Comparison of ENCODE assay signal across 29 cellular contexts in the genomic region with DNA sequence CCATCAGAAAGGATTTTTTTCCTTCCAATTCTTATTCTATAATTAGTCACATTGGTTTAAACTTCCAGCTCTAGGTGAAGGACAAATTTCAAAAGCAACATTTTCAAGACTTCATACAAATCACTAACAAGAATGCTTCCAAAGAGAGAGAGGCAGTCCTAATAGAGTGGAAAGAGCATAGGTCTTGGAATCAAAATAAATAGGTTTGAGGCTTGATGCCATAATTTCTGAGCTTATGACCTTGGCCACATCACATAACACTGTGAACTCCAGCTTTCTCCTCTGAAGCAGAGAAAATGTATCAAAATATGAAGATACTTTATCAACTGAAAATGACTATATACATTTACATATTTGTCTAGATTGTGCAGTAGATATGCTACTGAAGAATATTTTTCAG.
"Had no signal": no experiment of that assay in that cellular context is flagged by ENCODE, and none has a peak within 500 bp of the region (broad histone marks: within the 10 kb centered on the region; RNA-seq: fewer than 3 reads in every experiment).

No MANE protein-coding gene starts in this region.

- H3K4me3 ChIP-seq: colonic mucosa, coronary artery, dorsolateral prefrontal cortex, esophagus muscularis mucosa, esophagus squamous epithelium, gastrocnemius medialis, gastroesophageal sphincter, heart left ventricle, heart right ventricle had no signal

- H3K27me3 ChIP-seq: colonic mucosa, dorsolateral prefrontal cortex, esophagus muscularis mucosa, esophagus squamous epithelium, foreskin keratinocyte, gastrocnemius medialis, gastroesophageal sphincter, heart left ventricle, heart right ventricle had no signal

- H3K36me3 ChIP-seq: colonic mucosa, esophagus muscularis mucosa, esophagus squamous epithelium, gastrocnemius medialis, gastroesophageal sphincter, heart left ventricle, heart right ventricle had no signal

- H3K9me3 ChIP-seq: colonic mucosa, esophagus muscularis mucosa, esophagus squamous epithelium, gastrocnemius medialis, gastroesophageal sphincter had no signal

- H3K4me1 Mint-ChIP-seq: endodermal cell had no signal

- H3K27ac Mint-ChIP-seq: dendritic cell treated with granulocyte-macrophage colony-stimulating factor and Interleukin-4, amounts not matched to agents 40 ng/mL and 50 ng/mL, for 4 days; effector memory CD8-positive, alpha-beta T cell; endodermal cell had no signal

- DNase-seq: colonic mucosa; cortex of kidney; dermis blood vessel endothelial cell; dorsolateral prefrontal cortex; effector CD4-positive, alpha-beta T cell; effector CD8-positive, alpha-beta T cell; effector memory CD4-positive, alpha-beta T cell; effector memory CD8-positive, alpha-beta T cell; endodermal cell; erythroblast; esophagus squamous epithelium; foreskin fibroblast; foreskin keratinocyte; foreskin melanocyte; gastrocnemius medialis; glutamatergic neuron; head of caudate nucleus; heart left ventricle; heart right ventricle had no signal

- H3K27ac ChIP-seq: colonic mucosa, coronary artery, dorsolateral prefrontal cortex, epithelial cell of prostate, esophagus muscularis mucosa, esophagus squamous epithelium, foreskin keratinocyte, gastrocnemius medialis, gastroesophageal sphincter, heart left ventricle, heart right ventricle had no signal

- H3K27me3 Mint-ChIP-seq: dendritic cell treated with granulocyte-macrophage colony-stimulating factor and Interleukin-4, amounts not matched to agents 40 ng/mL and 50 ng/mL, for 4 days; effector memory CD8-positive, alpha-beta T cell had no signal

- FAIRE-seq: colon, endometrium, endothelial cell of umbilical vein, frontal cortex had no signal

- H3K4me1 ChIP-seq: colonic mucosa, esophagus muscularis mucosa, esophagus squamous epithelium, foreskin keratinocyte, gastrocnemius medialis, gastroesophageal sphincter, heart left ventricle, heart right ventricle had no signal

- H3K9me3 Mint-ChIP-seq: dendritic cell treated with granulocyte-macrophage colony-stimulating factor and Interleukin-4, amounts not matched to agents 40 ng/mL and 50 ng/mL, for 4 days; endodermal cell had no signal

- H3K4me3 Mint-ChIP-seq: dendritic cell treated with granulocyte-macrophage colony-stimulating factor and Interleukin-4, amounts not matched to agents 40 ng/mL and 50 ng/mL, for 4 days; effector memory CD8-positive, alpha-beta T cell; endodermal cell had no signal

- ATAC-seq: effector memory CD8-positive, alpha-beta T cell; esophagus mucosa; foreskin keratinocyte; gastrocnemius medialis; gastroesophageal sphincter; heart left ventricle; heart right ventricle had no signal
